29 cellular contexts compared by ENCODE assay signal in genomic region chr2:30730736-30731135, GRCh38.
"Had no signal": no experiment of that assay in that cellular context is flagged by ENCODE, and none has a peak within 500 bp of the region (broad histone marks: within the 10 kb centered on the region; RNA-seq: fewer than 3 reads in every experiment).

No MANE protein-coding gene starts in this region.

- H3K4me3 ChIP-seq: ascending aorta, cardiac muscle cell, SJCRH30, SK-N-MC had no signal

- DNase-seq: activated CD4-positive, alpha-beta T cell treated with anti-CD3 and anti-CD28 coated beads, Interleukin-2, amount 10 ng/mL, durations not matched to agents 24 days and 14 days; activated CD4-positive, alpha-beta T cell treated with anti-CD3 and anti-CD28 coated beads, Interleukin-2, amount 50 U/mL, for 4 hours; activated CD8-positive, alpha-beta T cell treated with anti-CD3 and anti-CD28 coated beads for 36 hours; activated gamma-delta T cell; activated naive CD4-positive, alpha-beta T cell treated with Interleukin-2 at 50 U/mL for 16 hours; activated naive CD8-positive, alpha-beta T cell treated with anti-CD3 and anti-CD28 coated beads, Interleukin-2, amount 10 ng/mL, durations not matched to agents 7 days and 5 days; activated T-cell treated with anti-CD3 and anti-CD28 coated beads for 4 hours; activated T-cell treated with anti-CD3 and anti-CD28 coated beads, Interleukin-2, amount 50 U/mL, for 4 hours; amygdala; MM.1S; MV-4-11; NCI-H1092; NCI-H1417; NCI-H146; NCI-H187; NCI-H2081; NCI-H2171 treated with DMSO at 0.1 percent for 48 hours; NCI-H226; NCI-H446 treated with DMSO at 0.1 percent for 48 hours; NCI-H526 treated with DMSO at 0.1 percent for 48 hours; NCI-H774; SHP77; SJCRH30; T1000 had no signal

- H3K27me3 ChIP-seq: ascending aorta had no signal

- ATAC-seq: activated CD8-positive, alpha-beta T cell treated with anti-CD3 and anti-CD28 coated beads for 36 hours; activated T-cell treated with anti-CD3 and anti-CD28 coated beads, Interleukin-2, amount 50 U/mL, for 4 hours; Panc1 had no signal

- H3K9me3 ChIP-seq: ascending aorta, SJCRH30 had no signal

- H3K27ac ChIP-seq: ascending aorta, cardiac muscle cell, KMS-11, SJCRH30, SK-N-MC had no signal

- H3K36me3 ChIP-seq: ascending aorta, cardiac muscle cell, SJCRH30 had no signal

- H3K4me1 ChIP-seq: ascending aorta, SJCRH30 had no signal
